Comparison of ENCODE assay signal across 14 cellular contexts in the genomic region with DNA sequence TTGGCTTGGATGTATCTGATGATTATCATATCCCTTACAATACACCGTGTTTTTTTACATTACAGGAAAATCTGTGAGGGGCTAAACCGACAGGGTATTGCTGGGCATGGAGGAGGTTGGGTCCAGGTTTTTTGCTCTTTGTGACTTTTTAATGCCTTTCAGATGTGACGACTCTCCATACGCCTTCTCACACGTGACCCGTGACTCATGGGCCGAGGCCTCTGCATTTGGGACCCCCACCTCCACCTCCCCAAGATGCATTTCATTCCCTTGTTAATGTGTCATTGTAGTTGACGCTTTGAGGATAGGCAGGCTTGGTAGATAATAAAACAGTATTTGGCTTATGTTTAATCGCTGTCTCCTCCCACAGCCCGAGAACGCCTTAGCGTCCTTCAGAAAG.
DNase-seq lines count a peak whose midpoint lies in the region; ATAC-seq and TF ChIP-seq lines count a peak whose summit lies in the region.
"Had no signal": no experiment of that assay in that cellular context is flagged by ENCODE, and none has a peak within 500 bp of the region (broad histone marks: within the 10 kb centered on the region; RNA-seq: fewer than 3 reads in every experiment).

No MANE protein-coding gene starts in this region.

- no peaks in the 10 kb centered on the region for H3K27me3 Mint-ChIP-seq in CD4-positive, alpha-beta T cell
- H3K27me3 Mint-ChIP-seq: activated CD8-positive, alpha-beta T cell treated with anti-CD3 and anti-CD28 coated beads for 36 hours; naive thymus-derived CD8-positive, alpha-beta T cell had no signal

- no peaks in the 10 kb centered on the region for H3K9me3 ChIP-seq in CD4-positive, alpha-beta T cell (ENCODE audit: control insufficient read depth, low read length)
- H3K9me3 ChIP-seq in WERI-Rb-1 (ENCODE audit: severe bottlenecking): no peaks in the 10 kb centered on the region

- intact Hi-C loops in CD4-positive, alpha-beta T cell (cut with DNase I, micrococcal nuclease): no loop called here

- no peaks in the 10 kb centered on the region for H3K27me3 ChIP-seq in CD4-positive, alpha-beta T cell (ENCODE audit: control insufficient read depth, insufficient read depth, low read length)
- H3K27me3 ChIP-seq in kidney epithelial cell (ENCODE audit: control insufficient read depth, insufficient read depth, low read length) (no peaks in the 10 kb centered on the region), WERI-Rb-1 (ENCODE audit: insufficient read depth, low read depth, severe bottlenecking) (no peaks in the 10 kb centered on the region)

- H3K4me3 Mint-ChIP-seq in CD4-positive, alpha-beta T cell: no peak overlapping the region
- H3K4me3 Mint-ChIP-seq: activated CD8-positive, alpha-beta T cell treated with anti-CD3 and anti-CD28 coated beads for 36 hours; naive thymus-derived CD8-positive, alpha-beta T cell had no signal

- H3K36me3 Mint-ChIP-seq in CD4-positive, alpha-beta T cell (ENCODE audit: low read depth): peaks cover 31% of the 10 kb centered on the region

- no peak overlapping the region for H3K4me3 ChIP-seq in coronary artery
- no peak overlapping the region for H3K4me3 ChIP-seq in kidney epithelial cell (ENCODE audit: low read depth, low read length)
- no peak overlapping the region for H3K4me3 ChIP-seq in WERI-Rb-1 (ENCODE audit: low read depth, low read length)

- H3K27ac ChIP-seq in CD4-positive, alpha-beta T cell (ENCODE audit: low read depth, low read length): no peak overlapping the region
- H3K27ac ChIP-seq in coronary artery (peak overlapping the region; percentile 58 to 71), WERI-Rb-1 (no peak overlapping the region)

- no peak for TF ChIP-seq CTCF in CD4-positive, alpha-beta T cell (IDR thresholded peaks at IDR 0.05)
- TF ChIP-seq CTCF in coronary artery (IDR thresholded peaks at IDR 0.05): no peak
- TF ChIP-seq CTCF in kidney epithelial cell (IDR thresholded peaks at IDR 0.05; ENCODE audit: insufficient read depth, low read length, poor library complexity, severe bottlenecking): no peak
- TF ChIP-seq CTCF in WERI-Rb-1 (IDR thresholded peaks at IDR 0.05; ENCODE audit: low read depth, low read length): no peak

- POLR2A ChIA-PET in CD4-positive, alpha-beta T cell (lab: Charles Lee): no interaction called here

- H3K27ac Mint-ChIP-seq in CD4-positive, alpha-beta T cell: peak overlapping the region; percentile 30
- H3K27ac Mint-ChIP-seq: activated CD8-positive, alpha-beta T cell treated with anti-CD3 and anti-CD28 coated beads for 36 hours had no signal

- CTCF ChIA-PET in CD4-positive, alpha-beta T cell (lab: Charles Lee): no interaction called here

- peaks cover 17% of the 10 kb centered on the region for H3K4me1 Mint-ChIP-seq in CD4-positive, alpha-beta T cell (ENCODE audit: low read depth)

- no peaks in the 10 kb centered on the region for H3K36me3 ChIP-seq in kidney epithelial cell (ENCODE audit: control insufficient read depth, insufficient read depth, low read length)
- peaks cover 10% of the 10 kb centered on the region for H3K36me3 ChIP-seq in WERI-Rb-1

- no peak for DNase-seq in CD4-positive, alpha-beta T cell
- DNase-seq in coronary artery (ENCODE audit: low spot score): no peak
- peak; percentile 19 for DNase-seq in kidney epithelial cell (ENCODE audit: low read depth)
- peak; percentile 75 for DNase-seq in renal cortical epithelial cell (ENCODE audit: low read depth)
- no peak for DNase-seq in WERI-Rb-1
- DNase-seq: activated CD8-positive, alpha-beta T cell treated with anti-CD3 and anti-CD28 coated beads for 36 hours; dermis blood vessel endothelial cell; DMS79; foreskin melanocyte; MM.1S; naive thymus-derived CD8-positive, alpha-beta T cell had no signal

- no peak for ATAC-seq in CD4-positive, alpha-beta T cell (ENCODE audit: poor library complexity)
- ATAC-seq in GM19023 (IDR thresholded peaks at IDR 0.05; ENCODE audit: unreplicated experiment) (no peak), HG03025 (IDR thresholded peaks at IDR 0.05; ENCODE audit: low FRiP score, unreplicated experiment) (no peak), GM18858 (IDR thresholded peaks at IDR 0.05; ENCODE audit: unreplicated experiment) (no peak)
- ATAC-seq: activated CD8-positive, alpha-beta T cell treated with anti-CD3 and anti-CD28 coated beads for 36 hours; naive thymus-derived CD8-positive, alpha-beta T cell had no signal

- H3K9me3 Mint-ChIP-seq in CD4-positive, alpha-beta T cell: no peaks in the 10 kb centered on the region
- H3K9me3 Mint-ChIP-seq: activated CD8-positive, alpha-beta T cell treated with anti-CD3 and anti-CD28 coated beads for 36 hours; naive thymus-derived CD8-positive, alpha-beta T cell had no signal

Comparison
In these comparisons a context has a peak if more than half of its experiments do, and no peak if none do; other contexts are left out.
1. DNase-seq: peak in kidney epithelial cell (single experiment) and renal cortical epithelial cell (single experiment); none in CD4-positive, alpha-beta T cell (0 of 10), coronary artery (single experiment) and WERI-Rb-1 (single experiment).
2. H3K27ac ChIP-seq: peak in coronary artery (2 of 2); none in CD4-positive, alpha-beta T cell (single experiment) and WERI-Rb-1 (single experiment).